Comparison of ENCODE assay signal across 13 cellular contexts in the genomic region with DNA sequence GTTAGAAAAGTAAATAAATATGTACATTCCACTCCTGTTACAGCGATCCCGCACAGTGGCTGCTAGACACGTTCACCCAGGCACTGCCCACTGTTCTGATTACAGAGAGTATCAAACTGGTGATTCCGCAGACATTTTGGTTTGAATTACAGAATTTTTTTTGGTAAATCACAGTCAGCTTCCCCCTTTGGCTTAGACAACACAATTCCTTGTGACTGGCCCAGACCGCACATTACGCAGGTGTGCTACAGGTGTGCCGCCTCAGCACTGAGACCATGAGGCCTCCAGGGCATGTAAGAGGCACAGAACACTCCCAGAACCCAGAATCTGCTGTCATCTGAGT.
A peak's percentile ranks its signal among the peaks of the same experiment; 100 is the strongest.
DNase-seq lines count a peak whose midpoint lies in the region; ATAC-seq and FAIRE-seq lines count a peak whose summit lies in the region.
"Had no signal": no experiment of that assay in that cellular context is flagged by ENCODE, and none has a peak within 500 bp of the region (broad histone marks: within the 10 kb centered on the region; RNA-seq: fewer than 3 reads in every experiment).

No MANE protein-coding gene starts in this region.

- peak overlapping the region; percentile 9 for H3K4me2 ChIP-seq in skeletal muscle satellite cell (ENCODE audit: low read length)

- DNase-seq in HCEC 1CT (peak; percentile 70), RCC 7860 (ENCODE audit: low spot score) (peak; percentile 49), epithelial cell of prostate (ENCODE audit: low read depth, low spot score) (peak; percentile 73), NCI-H345 (lab: John Stamatoyannopoulos, UW) (no peak)
- DNase-seq: activated T-cell treated with anti-CD3 and anti-CD28 coated beads, Interleukin-2, amount 50 U/mL, for 48 hours; Kasumi-1; NCI-H446 had no signal

- no peak overlapping the region for H3K4me3 ChIP-seq in skeletal muscle satellite cell (ENCODE audit: low read length)
- H3K4me3 ChIP-seq: right atrium auricular region, suprapubic skin had no signal

- no peaks in the 10 kb centered on the region for H3K27me3 ChIP-seq in skeletal muscle satellite cell (ENCODE audit: control insufficient read depth, insufficient read depth, low read length)
- H3K27me3 ChIP-seq: right atrium auricular region, suprapubic skin had no signal

- H3K36me3 ChIP-seq in skeletal muscle satellite cell (ENCODE audit: insufficient read depth, low read length), result peaks cover 75% of the 10 kb centered on the region

- H3K9me3 ChIP-seq in skeletal muscle satellite cell (replicated peaks; ENCODE audit: low read length), result no peaks in the 10 kb centered on the region
- H3K9me3 ChIP-seq: right atrium auricular region, suprapubic skin had no signal

- peak overlapping the region; percentile 63 for H3K27ac ChIP-seq in epithelial cell of prostate
- H3K27ac ChIP-seq: right atrium auricular region, suprapubic skin had no signal

- H3K4me1 ChIP-seq in skeletal muscle satellite cell (ENCODE audit: control insufficient read depth, insufficient read depth, low read length), result peaks cover 36% of the 10 kb centered on the region

- FAIRE-seq in RCC 7860 (lab: Jason Lieb, UNC), result no peak

- ATAC-seq in GM18907 (IDR thresholded peaks at IDR 0.05; ENCODE audit: unreplicated experiment) (no peak), GM18873 (IDR thresholded peaks at IDR 0.05; ENCODE audit: low FRiP score, unreplicated experiment) (no peak)
- ATAC-seq: Right ventricle myocardium inferior had no signal

- H3K9ac ChIP-seq in skeletal muscle satellite cell (ENCODE audit: low read depth, low read length), result peak overlapping the region; percentile 6
